In genomic region chr1:92975551-92976232, GRCh38 we compare ENCODE assay signal across 8 cellular contexts. TPM values are rescaled to one million over a fixed set of nuclear protein-coding genes. Genes with fewer than 3 reads are reported as not detected.
DNase-seq lines count a peak whose midpoint lies in the region; ATAC-seq, FAIRE-seq and TF ChIP-seq lines count a peak whose summit lies in the region.

No MANE protein-coding gene starts in this region.

- H2AFZ ChIP-seq in Karpas-422 (ENCODE audit: low read length): 0 out of 2 replicates have a peak overlapping the region, but pooled peaks have one; percentile 14

- peak overlapping the region; percentile 34; the same call in 1 of the 2 replicates for H3K4me3 ChIP-seq in Karpas-422 (ENCODE audit: low read length)

- H3K27me3 Mint-ChIP-seq in memory B cell: no peaks in the 10 kb centered on the region

- H3K79me2 ChIP-seq in Karpas-422 (ENCODE audit: low read length): no peaks in the 10 kb centered on the region

- FAIRE-seq in H54 (lab: Jason Lieb, UNC): no peak

- no peaks in the 10 kb centered on the region for H3K9me2 ChIP-seq in Karpas-422 (replicated peaks; ENCODE audit: insufficient read depth, low read length)

- peaks cover 43% of the 10 kb centered on the region for H3K4me1 Mint-ChIP-seq in memory B cell

- peak overlapping the region; percentile 35 for H3K4me3 Mint-ChIP-seq in memory B cell

- ATAC-seq in GM18867 (IDR thresholded peaks at IDR 0.05; ENCODE audit: unreplicated experiment) (peak; percentile 76), GM21737 (IDR thresholded peaks at IDR 0.05; ENCODE audit: unreplicated experiment) (peak; percentile 75), memory B cell (ENCODE audit: low read depth) (peak; percentile 79)

- no peak for TF ChIP-seq POLR2A in H54 (IDR thresholded peaks at IDR 0.05; ENCODE audit: low read depth, low read length)

- H3K36me3 ChIP-seq in Karpas-422 (ENCODE audit: insufficient read depth, low read length): no peaks in the 10 kb centered on the region

- H3K9me3 Mint-ChIP-seq in memory B cell: no peaks in the 10 kb centered on the region

- no peaks in the 10 kb centered on the region for H3K27me3 ChIP-seq in Karpas-422 (ENCODE audit: low read length)

- peaks cover 43% of the 10 kb centered on the region for H3K4me1 ChIP-seq in Karpas-422 (ENCODE audit: low read length)

- no peaks in the 10 kb centered on the region for H3K36me3 Mint-ChIP-seq in memory B cell

- no peaks in the 10 kb centered on the region for H4K20me1 ChIP-seq in Karpas-422 (ENCODE audit: insufficient read depth, low read depth, low read length)

- H3K9ac ChIP-seq in Karpas-422 (ENCODE audit: low read length): no peak overlapping the region

- H3K9me3 ChIP-seq in Karpas-422 (ENCODE audit: low read length): no peaks in the 10 kb centered on the region

- H3K27ac ChIP-seq in Karpas-422 (ENCODE audit: low read length): peak overlapping the region; percentile 64

- H3K4me2 ChIP-seq in Karpas-422 (ENCODE audit: low read depth, low read length, poor library complexity, severe bottlenecking): peak overlapping the region; percentile 45

- H3K27ac Mint-ChIP-seq in memory B cell: peak overlapping the region; percentile 82

- DNase-seq in Karpas-422 (no peak), memory B cell (ENCODE audit: low spot score in 2 of 2) (peak in 1 of 2 donors; percentile 52), H54 (ENCODE audit: insufficient read length, low spot score) (no peak), DMS53 (lab: John Stamatoyannopoulos, UW) (no peak), HCEC 1CT (no peak)
- DNase-seq in central memory CD4-positive, alpha-beta T cell: no peak

RNA-seq across cellular contexts. Expression of gene DIPK1A, which starts 14.4 kb away (rescaled TPM):
- total RNA-seq in Karpas-422 (2014; rRNA removed; shearing (Covaris generic); ENCODE audit: low replicate concordance): 0.61 and 1.7 TPM in 2 replicates
